8 cellular contexts compared by ENCODE assay signal in genomic region chr1:32500387-32501209, GRCh38. TPM values are rescaled to one million over a fixed set of nuclear protein-coding genes. Genes with fewer than 3 reads are reported as not detected.
DNase-seq lines count a peak whose midpoint lies in the region; FAIRE-seq and TF ChIP-seq lines count a peak whose summit lies in the region.

No MANE protein-coding gene starts in this region.

- TF ChIP-seq POLR2A in erythroblast (IDR thresholded peaks at IDR 0.05; ENCODE audit: low read length): no peak
- TF ChIP-seq POLR2A in stomach (IDR thresholded peaks at IDR 0.05): no peak

- CTCF ChIA-PET in activated CD4-positive, alpha-beta memory T cell treated with anti-CD3 and anti-CD28 coated beads for 36 hours (lab: Charles Lee): interaction anchor here (0.6 kb wide), 1 partner anchor 256 kb away, joined by 3 read pairs; no protein-coding TSS in a partner anchor

- H3K27ac ChIP-seq in stomach: peak overlapping the region; percentile 90 to 98 (median 94)

- H3K36me3 ChIP-seq in HAP-1 (replicated peaks): no peaks in the 10 kb centered on the region
- no peaks in the 10 kb centered on the region for H3K36me3 ChIP-seq in stomach

- 1 to 4% (median 2%) methylated on average over 8 to 98 of the region's 99 CpGs for WGBS in stomach, 5 donors

- DNase-seq in D721Med (ENCODE audit: insufficient read length, low spot score) (peak; percentile 63), HAP-1 (ENCODE audit: low spot score in 2 of 2) (peak; percentile 57 to 74), NCI-H2171 (lab: John Stamatoyannopoulos, UW) (peak; percentile 64), erythroblast (lab: John Stamatoyannopoulos, UW) (peak; percentile 56 to 61), midbrain (lab: John Stamatoyannopoulos, UW) (peak; percentile 71), stomach (peak; percentile 70), amniotic stem cell (lab: John Stamatoyannopoulos, UW) (no peak)
- DNase-seq in activated CD4-positive, alpha-beta memory T cell treated with anti-CD3 and anti-CD28 coated beads for 36 hours: peak; percentile 39

- H3K9me3 ChIP-seq in HAP-1: no peaks in the 10 kb centered on the region
- H3K9me3 ChIP-seq in stomach: no peaks in the 10 kb centered on the region

- TF ChIP-seq EP300 in stomach (IDR thresholded peaks at IDR 0.05): no peak

- peaks cover 35% of the 10 kb centered on the region for H3K27me3 Mint-ChIP-seq in activated CD4-positive, alpha-beta memory T cell treated with anti-CD3 and anti-CD28 coated beads for 36 hours

- 0 out of 2 replicates have a peak, but pooled peaks cover 6% of the 10 kb centered on the region for H3K4me1 ChIP-seq in HAP-1
- peaks cover 0 to 24% (median 10%) of the 10 kb centered on the region in 4 donors for H3K4me1 ChIP-seq in stomach

- H3K9me3 Mint-ChIP-seq in activated CD4-positive, alpha-beta memory T cell treated with anti-CD3 and anti-CD28 coated beads for 36 hours: no peaks in the 10 kb centered on the region

- in situ Hi-C loops in HAP-1 (cut with MboI; ENCODE audit: low sequenced_read_pairs): no loop called here

- H3K27ac Mint-ChIP-seq in activated CD4-positive, alpha-beta memory T cell treated with anti-CD3 and anti-CD28 coated beads for 36 hours: no peak overlapping the region

- no peak for FAIRE-seq in D721Med (lab: Jason Lieb, UNC)

- H3K36me3 Mint-ChIP-seq in activated CD4-positive, alpha-beta memory T cell treated with anti-CD3 and anti-CD28 coated beads for 36 hours: no peaks in the 10 kb centered on the region

- H3K27me3 ChIP-seq in HAP-1 (ENCODE audit: low read depth) (no peaks in the 10 kb centered on the region), stomach (no peaks in the 10 kb centered on the region)

- TF ChIP-seq CTCF in D721Med (IDR thresholded peaks at IDR 0.05; ENCODE audit: insufficient read depth, missing control alignments) (no peak), stomach (IDR thresholded peaks at IDR 0.05) (peak in 1 of 7 experiments; percentile 52)

- intact Hi-C loops in activated CD4-positive, alpha-beta memory T cell treated with anti-CD3 and anti-CD28 coated beads for 36 hours (cut with micrococcal nuclease): no loop called here
- intact Hi-C loops in stomach (cut with DNase I; ENCODE audit: low total_unique reads): no loop called here

- peak overlapping the region; percentile 76 for H3K4me3 Mint-ChIP-seq in activated CD4-positive, alpha-beta memory T cell treated with anti-CD3 and anti-CD28 coated beads for 36 hours

- H3K4me3 ChIP-seq in HAP-1: peak overlapping the region; percentile 38
- peak overlapping the region; percentile 73 to 95 (median 77) for H3K4me3 ChIP-seq in stomach

- POLR2A ChIA-PET in activated CD4-positive, alpha-beta memory T cell treated with anti-CD3 and anti-CD28 coated beads for 36 hours (lab: Charles Lee): no interaction called here

- H3K4me1 Mint-ChIP-seq in activated CD4-positive, alpha-beta memory T cell treated with anti-CD3 and anti-CD28 coated beads for 36 hours (ENCODE audit: low read depth): peaks cover 5% of the 10 kb centered on the region

RNA-seq across cellular contexts. Expression of gene ZBTB8B, which starts 35.7 kb away (rescaled TPM):
- not detected for total RNA-seq in activated CD4-positive, alpha-beta memory T cell treated with anti-CD3 and anti-CD28 coated beads for 36 hours
- total RNA-seq in stomach: under 1 TPM in 2 of 5 donors, not detected in 3; under 0.01 to 0.37 TPM
- under 1 TPM in 1 of 3 donors, not detected in 2; 0.15 TPM for polyA plus RNA-seq in stomach

RNA-seq across cellular contexts. Expression of gene ZBTB8A, which starts 38.6 kb away (rescaled TPM):
- under 1 TPM; 0.27 to 0.33 TPM for total RNA-seq in activated CD4-positive, alpha-beta memory T cell treated with anti-CD3 and anti-CD28 coated beads for 36 hours
- total RNA-seq in stomach: 10 to 100 TPM in 1 of 5 donors, 1 to 10 TPM in 2, under 1 TPM in 2; 0.58 to 23.9 (median 6.5) TPM
- 1 to 10 TPM; 1.6 to 4.1 (median 2.1) TPM for polyA plus RNA-seq in stomach
